9 cellular contexts compared by ENCODE assay signal in genomic region chr1:221708987-221709386, GRCh38. TPM values are rescaled to one million over a fixed set of nuclear protein-coding genes. Genes with fewer than 3 reads are reported as not detected.
DNase-seq lines count a peak whose midpoint lies in the region; FAIRE-seq and TF ChIP-seq lines count a peak whose summit lies in the region.
"Had no signal": no experiment of that assay in that cellular context is flagged by ENCODE, and none has a peak within 500 bp of the region (broad histone marks: within the 10 kb centered on the region; RNA-seq: fewer than 3 reads in every experiment).

No MANE protein-coding gene starts in this region.

- no peak overlapping the region for H3K14ac ChIP-seq in mesenchymal stem cell (ENCODE audit: low read length in 2 of 2)

- no peak overlapping the region for H2BK5ac ChIP-seq in mesenchymal stem cell (ENCODE audit: low read depth, low read length, poor library complexity, severe bottlenecking)

- no peak overlapping the region for H3K9ac ChIP-seq in mesenchymal stem cell (ENCODE audit: low read length)

- H3K4me1 ChIP-seq in breast epithelium (no peaks in the 10 kb centered on the region), mesenchymal stem cell (ENCODE audit: control insufficient read depth, insufficient read depth, low read depth, low read length) (peaks cover 6% of the 10 kb centered on the region), uterus (no peaks in the 10 kb centered on the region)

- no peak overlapping the region for H3K23ac ChIP-seq in mesenchymal stem cell (ENCODE audit: low read length in 2 of 2)

- in situ Hi-C loops in KBM-7 (cut with MboI; ENCODE audit: low pct_unique_long_range_greater_than_20kb, low sequenced_read_pairs): no loop called here

- H3K27ac ChIP-seq in breast epithelium (peak overlapping the region; percentile 60 to 70), mesenchymal stem cell (ENCODE audit: low read length, poor library complexity, severe bottlenecking) (no peak overlapping the region), uterus (peak overlapping the region in 1 of 2 donors; percentile 50)

- H3K36me3 ChIP-seq in breast epithelium (no peaks in the 10 kb centered on the region), mesenchymal stem cell (ENCODE audit: control insufficient read depth in 1 of 2, insufficient read depth in 2 of 2, low read depth in 1 of 2, low read length in 2 of 2) (peaks cover 10 to 23% of the 10 kb centered on the region in 2 experiments), uterus (no peaks in the 10 kb centered on the region)

- intact Hi-C loops in breast epithelium (cut with DNase I; ENCODE audit: low total_unique reads) (no loop called here), uterus (cut with DNase I; ENCODE audit: low total_unique reads) (no loop called here)

- H3K27me3 ChIP-seq in breast epithelium (no peaks in the 10 kb centered on the region), mesenchymal stem cell (ENCODE audit: control insufficient read depth in 1 of 2, insufficient read depth in 1 of 2, low read length in 2 of 2) (no peaks in the 10 kb centered on the region), uterus (no peaks in the 10 kb centered on the region)

- peak; percentile 94 for FAIRE-seq in GM19239 (lab: Jason Lieb, UNC)
- FAIRE-seq: endometrium had no signal

- H3K18ac ChIP-seq in mesenchymal stem cell (ENCODE audit: low read depth in 1 of 2, low read length in 2 of 2): peak overlapping the region; percentile 11 to 46

- H2AK5ac ChIP-seq in mesenchymal stem cell (ENCODE audit: low read length, severe bottlenecking): no peak overlapping the region

- WGBS in mesenchymal stem cell: 84% methylated on average over 3 of the region's 3 CpGs

- no peak overlapping the region for H2BK120ac ChIP-seq in mesenchymal stem cell (ENCODE audit: low read depth, low read length)

- TF ChIP-seq POLR2A in breast epithelium (IDR thresholded peaks at IDR 0.05) (no peak), uterus (IDR thresholded peaks at IDR 0.05) (no peak)

- peak overlapping the region; percentile 33 to 92 for H2BK12ac ChIP-seq in mesenchymal stem cell (ENCODE audit: low read length in 2 of 2)

- H3K4ac ChIP-seq in mesenchymal stem cell (ENCODE audit: low read depth in 1 of 2, low read length in 2 of 2): peak overlapping the region; percentile 22 to 46

- no peak overlapping the region for H2BK15ac ChIP-seq in mesenchymal stem cell (ENCODE audit: low read depth, poor library complexity, severe bottlenecking)

- DNase-seq in AML-193 (lab: John Stamatoyannopoulos, UW): peak; percentile 12 to 30
- DNase-seq in GM19239 (ENCODE audit: insufficient read length, low spot score): no peak
- DNase-seq in KBM-7: peak; percentile 57
- DNase-seq in SIG-M5 (lab: John Stamatoyannopoulos, UW): peak; percentile 41
- peak in 1 of 2 donors; percentile 67 for DNase-seq in breast epithelium (ENCODE audit: low spot score in 2 of 2)
- peak; percentile 94 for DNase-seq in mesenchymal stem cell
- peak; percentile 38 to 60 for DNase-seq in uterus
- no peak for DNase-seq in UCSD-AML1 (lab: John Stamatoyannopoulos, UW; ENCODE audit: unreplicated experiment)

- no peak overlapping the region for H2AFZ ChIP-seq in mesenchymal stem cell (ENCODE audit: low read depth, low read length)

- H3K4me3 ChIP-seq in breast epithelium (no peak overlapping the region), mesenchymal stem cell (ENCODE audit: insufficient read depth in 1 of 2, low read depth in 1 of 2, low read length in 2 of 2) (no peak overlapping the region), uterus (no peak overlapping the region)

- H3K79me1 ChIP-seq in mesenchymal stem cell (replicated peaks; ENCODE audit: low read length, poor library complexity, severe bottlenecking): peaks cover 17% of the 10 kb centered on the region

- no peak overlapping the region for H3K4me2 ChIP-seq in mesenchymal stem cell (ENCODE audit: low read length, poor library complexity, severe bottlenecking)

- TF ChIP-seq CTCF in breast epithelium (IDR thresholded peaks at IDR 0.05): no peak
- TF ChIP-seq CTCF in uterus (IDR thresholded peaks at IDR 0.05): no peak

- no peaks in the 10 kb centered on the region for H3K9me3 ChIP-seq in breast epithelium
- no peaks in the 10 kb centered on the region for H3K9me3 ChIP-seq in mesenchymal stem cell (ENCODE audit: control insufficient read depth, low read length)
- H3K9me3 ChIP-seq in uterus: no peaks in the 10 kb centered on the region

- H4K8ac ChIP-seq in mesenchymal stem cell (ENCODE audit: low read length): peak overlapping the region; percentile 14

- H4K91ac ChIP-seq in mesenchymal stem cell (ENCODE audit: low read length): peak overlapping the region; percentile 73

RNA-seq across cellular contexts. Expression of gene DUSP10, which starts 32.9 kb away (rescaled TPM):
- total RNA-seq in breast epithelium: 10 to 100 TPM; 15.5 to 33.2 (median 28.2) TPM
- 46.8 TPM for polyA plus RNA-seq in mesenchymal stem cell (2013, experiment 1 of 2)
- polyA plus RNA-seq in mesenchymal stem cell (2013, experiment 2 of 2): 45.6 TPM
- total RNA-seq in uterus: 10 to 100 TPM in 1 of 4 donors, 1 to 10 TPM in 2, under 1 TPM in 1; 0.26 to 10.9 (median 5.5) TPM

Comparison
In these comparisons a context has a peak if more than half of its experiments do, and no peak if none do; other contexts are left out.
1. DNase-seq: peak in AML-193 (2 of 2), KBM-7 (single experiment), SIG-M5 (single experiment), mesenchymal stem cell (single experiment) and uterus (2 of 2); none in GM19239 (single experiment) and UCSD-AML1 (single experiment).